ENCODE assay signal across 22 cellular contexts in genomic region chr2:161981679-161982300, GRCh38.
DNase-seq lines count a peak whose midpoint lies in the region; ATAC-seq and TF ChIP-seq lines count a peak whose summit lies in the region.
"Had no signal": no experiment of that assay in that cellular context is flagged by ENCODE, and none has a peak within 500 bp of the region (broad histone marks: within the 10 kb centered on the region; RNA-seq: fewer than 3 reads in every experiment).

No MANE protein-coding gene starts in this region.

- no peak overlapping the region for H4K5ac ChIP-seq in IMR-90 (ENCODE audit: low read depth, low read length)

- H3K56ac ChIP-seq in IMR-90 (ENCODE audit: extremely low read depth, insufficient read depth, low read length) = no peak overlapping the region

- H3K27me3 ChIP-seq in SK-N-SH (ENCODE audit: insufficient read depth) (no peaks in the 10 kb centered on the region; the same call in 1 of the 2 replicates), IMR-90 (ENCODE audit: control insufficient read depth, insufficient read depth, low read length) (no peaks in the 10 kb centered on the region), PC-3 (ENCODE audit: low read length) (no peaks in the 10 kb centered on the region), duodenal mucosa (ENCODE audit: control insufficient read depth in 1 of 2, insufficient read depth in 2 of 2, low read length in 2 of 2) (no peaks in the 10 kb centered on the region)
- H3K27me3 ChIP-seq: esophagus squamous epithelium, suprapubic skin, vagina had no signal

- no peak overlapping the region; the same call in 1 of the 2 replicates for H2BK120ac ChIP-seq in IMR-90 (ENCODE audit: low read depth, low read length)

- WGBS in SK-N-SH (ENCODE audit: low lambda C conversion rate) = 24% methylated on average over 10 of the region's 10 CpGs
- no CpG with 5 or more reads among the region's 10 CpGs for WGBS in IMR-90 (ENCODE audit: extremely low coverage in 2 of 2, insufficient read length in 1 of 2), 2 experiments

- no peaks in the 10 kb centered on the region for H3K9me3 ChIP-seq in SK-N-SH
- no peaks in the 10 kb centered on the region for H3K9me3 ChIP-seq in IMR-90 (ENCODE audit: control insufficient read depth, insufficient read depth, low read length)
- no peaks in the 10 kb centered on the region for H3K9me3 ChIP-seq in PC-3 (ENCODE audit: low read length)
- H3K9me3 ChIP-seq in duodenal mucosa (ENCODE audit: control insufficient read depth in 1 of 2, low read length in 2 of 2) = no peaks in the 10 kb centered on the region
- H3K9me3 ChIP-seq: A549; BLaER1 treated with 17β-estradiol and CSF1 and Interleukin-3, amounts not matched to agents 10 nM and 100 nM; esophagus squamous epithelium; suprapubic skin; vagina had no signal

- no peak for TF ChIP-seq EP300 in SK-N-SH (IDR thresholded peaks at IDR 0.05; ENCODE audit: borderline replicate concordance in 1 of 2, low read depth in 1 of 2, low read length in 1 of 2)

- no peak overlapping the region for H2AFZ ChIP-seq in SK-N-SH (ENCODE audit: low read depth)
- H2AFZ ChIP-seq in IMR-90 (replicated peaks; ENCODE audit: low read length, poor library complexity) = no peak overlapping the region
- no peak overlapping the region for H2AFZ ChIP-seq in PC-3 (ENCODE audit: low read length)

- no peak overlapping the region for H3K4me2 ChIP-seq in SK-N-SH
- H3K4me2 ChIP-seq in IMR-90 (ENCODE audit: low read depth, low read length) = no peak overlapping the region
- H3K4me2 ChIP-seq in PC-3 (ENCODE audit: low read length) = no peak overlapping the region
- H3K4me2 ChIP-seq: A549 had no signal

- TF ChIP-seq RAD21 in SK-N-SH (IDR thresholded peaks at IDR 0.05; ENCODE audit: low read length) (no peak), IMR-90 (IDR thresholded peaks at IDR 0.05; ENCODE audit: low read length) (no peak)

- H4K20me1 ChIP-seq in SK-N-SH (ENCODE audit: insufficient read depth) = no peaks in the 10 kb centered on the region
- no peaks in the 10 kb centered on the region for H4K20me1 ChIP-seq in IMR-90 (ENCODE audit: insufficient read depth, low read length)
- no peaks in the 10 kb centered on the region for H4K20me1 ChIP-seq in PC-3 (ENCODE audit: low read length)
- H4K20me1 ChIP-seq: BLaER1 treated with 17β-estradiol and CSF1 and Interleukin-3, amounts not matched to agents 10 nM and 100 nM had no signal

- H3K4me1 ChIP-seq in SK-N-SH (ENCODE audit: control insufficient read depth in 1 of 2, insufficient read depth in 2 of 2, low read depth in 1 of 2, low read length in 1 of 2) = no peaks in the 10 kb centered on the region
- peaks cover 5% of the 10 kb centered on the region for H3K4me1 ChIP-seq in IMR-90 (ENCODE audit: control insufficient read depth, insufficient read depth, low read length)
- peaks cover 38% of the 10 kb centered on the region for H3K4me1 ChIP-seq in PC-3 (ENCODE audit: insufficient read depth, low read length)
- peaks cover 16 to 24% of the 10 kb centered on the region in 2 donors for H3K4me1 ChIP-seq in duodenal mucosa (ENCODE audit: control insufficient read depth in 1 of 2, insufficient read depth in 2 of 2, low read length in 2 of 2)
- H3K4me1 ChIP-seq: A549, esophagus squamous epithelium, suprapubic skin, vagina had no signal

- H3K14ac ChIP-seq in IMR-90 (replicated peaks; ENCODE audit: low read depth, low read length) = no peak overlapping the region

- H2BK5ac ChIP-seq in IMR-90 (ENCODE audit: low read depth, low read length, poor library complexity, severe bottlenecking) = no peak overlapping the region

- H3K4ac ChIP-seq in IMR-90 (ENCODE audit: low read depth, low read length) = no peak overlapping the region; the same call in 1 of the 2 replicates

- intact Hi-C loops in IMR-90 (cut with micrococcal nuclease) = no loop called here
- intact Hi-C loops in PC-3 (cut with micrococcal nuclease) = no loop called here

- no peak overlapping the region for H3K23ac ChIP-seq in IMR-90 (ENCODE audit: low read depth, low read length)

- H3K9me2 ChIP-seq in SK-N-SH = no peaks in the 10 kb centered on the region
- no peaks in the 10 kb centered on the region for H3K9me2 ChIP-seq in PC-3 (replicated peaks; ENCODE audit: low read length)

- no peak for ATAC-seq in SK-N-SH treated with all-trans-retinoic acid at 6 μM for 48 hours
- ATAC-seq in IMR-90 (ENCODE audit: low read depth) = no peak
- 0 out of 2 replicates have a peak, but pooled peaks have one; percentile 29 for ATAC-seq in PC-3
- no peak for ATAC-seq in HG02588 (IDR thresholded peaks at IDR 0.05; ENCODE audit: unreplicated experiment)
- ATAC-seq: A549, Panc1 had no signal

- H3F3A ChIP-seq in SK-N-SH (replicated peaks; ENCODE audit: insufficient read depth) = no peaks in the 10 kb centered on the region
- H3F3A ChIP-seq in PC-3 (ENCODE audit: low read length, unreplicated experiment) = no peaks in the 10 kb centered on the region

- no peak overlapping the region for H3K18ac ChIP-seq in IMR-90 (ENCODE audit: low read depth, low read length)

- no peak overlapping the region for H3K9ac ChIP-seq in SK-N-SH
- H3K9ac ChIP-seq in IMR-90 (ENCODE audit: low read depth, low read length) = no peak overlapping the region
- no peak overlapping the region for H3K9ac ChIP-seq in PC-3 (ENCODE audit: low read length)
- H3K9ac ChIP-seq in duodenal mucosa (ENCODE audit: low read depth in 1 of 2, low read length in 2 of 2) = no peak overlapping the region
- H3K9ac ChIP-seq: BLaER1 treated with 17β-estradiol and CSF1 and Interleukin-3, amounts not matched to agents 10 nM and 100 nM had no signal

- BruUV-seq in IMR-90 (replicated peaks; lab: Mats Ljungman, UMichigan) = no TSS peak
- no TSS peak for BruUV-seq in PC-3 (replicated peaks; lab: Mats Ljungman, UMichigan)

- no peaks in the 10 kb centered on the region for H3K36me3 ChIP-seq in SK-N-SH (replicated peaks in 1 of 2; ENCODE audit: control insufficient read depth in 1 of 2, insufficient read depth in 2 of 2, low read length in 1 of 2)
- H3K36me3 ChIP-seq in IMR-90 (ENCODE audit: control insufficient read depth, insufficient read depth, low read length) = no peaks in the 10 kb centered on the region
- no peaks in the 10 kb centered on the region for H3K36me3 ChIP-seq in PC-3 (ENCODE audit: low read depth, low read length)
- H3K36me3 ChIP-seq in duodenal mucosa (ENCODE audit: control insufficient read depth in 1 of 2, insufficient read depth in 2 of 2, low read length in 2 of 2) = no peaks in the 10 kb centered on the region
- H3K36me3 ChIP-seq: BLaER1 treated with 17β-estradiol and CSF1 and Interleukin-3, amounts not matched to agents 10 nM and 100 nM; esophagus squamous epithelium; suprapubic skin; vagina had no signal

- no peak for TF ChIP-seq POLR2A in IMR-90 (IDR thresholded peaks at IDR 0.05; ENCODE audit: low read depth, low read length)

- H4K8ac ChIP-seq in IMR-90 (ENCODE audit: low read depth in 2 of 2, low read length in 2 of 2) = no peak overlapping the region

- no peak overlapping the region for H3K4me3 ChIP-seq in SK-N-SH (ENCODE audit: low read depth in 2 of 2, low read length in 1 of 2)
- H3K4me3 ChIP-seq in IMR-90 (ENCODE audit: insufficient read depth, low read depth, low read length) = no peak overlapping the region
- no peak overlapping the region for H3K4me3 ChIP-seq in PC-3 (ENCODE audit: low read length)
- peak overlapping the region; percentile 18 to 40 for H3K4me3 ChIP-seq in duodenal mucosa (ENCODE audit: low read depth in 1 of 2, low read length in 2 of 2)
- H3K4me3 ChIP-seq: A549; BLaER1 treated with 17β-estradiol and CSF1 and Interleukin-3, amounts not matched to agents 10 nM and 100 nM; esophagus squamous epithelium; skin epidermis; suprapubic skin; vagina had no signal

- in situ Hi-C loops in IMR-90 (cut with MboI; ENCODE audit: low sequenced_read_pairs) = loop anchor here (25.0 kb wide), 1 partner anchor 331 kb away; the partner anchor contains the start of gene IFIH1

- H3K9me1 ChIP-seq in IMR-90 (ENCODE audit: insufficient read depth, low read length) = 0 out of 2 replicates have a peak, but pooled peaks cover 3% of the 10 kb centered on the region

- no peak overlapping the region for H2AK9ac ChIP-seq in IMR-90 (replicated peaks; ENCODE audit: low read depth, low read length, poor library complexity)

- 0 out of 2 replicates have a peak overlapping the region, but pooled peaks have one; percentile 50 for H2AK5ac ChIP-seq in IMR-90 (ENCODE audit: low read depth, low read length)

- dilution Hi-C loops in IMR-90 (cut with HindIII; ENCODE audit: low sequenced_read_pairs, unreplicated experiment) = no loop called here

- no peak overlapping the region for H4K91ac ChIP-seq in IMR-90 (ENCODE audit: insufficient read depth, low read depth, low read length)

- H3K79me1 ChIP-seq in IMR-90 (ENCODE audit: low read depth in 1 of 2, low read length in 2 of 2) = no peaks in the 10 kb centered on the region

- no peak for DNase-seq in SK-N-SH
- no peak for DNase-seq in IMR-90
- no peak for DNase-seq in PC-3
- no peak for DNase-seq in activated naive CD4-positive, alpha-beta T cell (lab: John Stamatoyannopoulos, UW)
- no peak for DNase-seq in NCI-H446 treated with DMSO at 0.1 percent for 48 hours (lab: John Stamatoyannopoulos, UW)
- DNase-seq: anterior cingulate cortex; central memory CD4-positive, alpha-beta T cell; effector memory CD4-positive, alpha-beta T cell; esophagus squamous epithelium; KG1; NCI-H2107; stimulated activated CD4-positive, alpha-beta T cell treated with anti-CD3 and anti-CD28 coated beads, Interleukin-4, amount 100 ng/mL, for 24 hours; T1000 had no signal

- H2BK20ac ChIP-seq in IMR-90 (ENCODE audit: low read depth, low read length) = peak overlapping the region; percentile 43; the same call in 1 of the 2 replicates

- H3K79me2 ChIP-seq in SK-N-SH (ENCODE audit: insufficient read depth) (no peaks in the 10 kb centered on the region), PC-3 (ENCODE audit: low read length) (no peaks in the 10 kb centered on the region)

- H3K27ac ChIP-seq in SK-N-SH (ENCODE audit: low read depth in 2 of 2, low read length in 1 of 2) = no peak overlapping the region
- H3K27ac ChIP-seq in IMR-90 (ENCODE audit: insufficient read depth, low read length) = no peak overlapping the region
- H3K27ac ChIP-seq in PC-3 (ENCODE audit: low read length) = peak overlapping the region; percentile 31; the same call in 1 of the 2 replicates
- no peak overlapping the region for H3K27ac ChIP-seq in duodenal mucosa (ENCODE audit: low read depth, low read length)
- H3K27ac ChIP-seq: A549; BLaER1 treated with 17β-estradiol and CSF1 and Interleukin-3, amounts not matched to agents 10 nM and 100 nM; esophagus squamous epithelium; skin epidermis; suprapubic skin; vagina had no signal

- TF ChIP-seq CTCF in SK-N-SH (IDR thresholded peaks at IDR 0.05) (no peak), IMR-90 (conservative IDR thresholded peaks at IDR 0.05; ENCODE audit: low read depth, low read length) (no peak), PC-3 (conservative IDR thresholded peaks at IDR 0.05; ENCODE audit: low read depth, low read length) (no peak)

- CTCF ChIA-PET in SK-N-SH (lab: Yijun Ruan, JAX) (no interaction called here), IMR-90 (lab: Yijun Ruan, JAX) (no interaction called here), PC-3 (lab: Charles Lee) (no interaction called here)

- POLR2A ChIA-PET in SK-N-SH (lab: Yijun Ruan, JAX) = no interaction called here
- POLR2A ChIA-PET in IMR-90 (lab: Charles Lee; ENCODE audit: unreplicated experiment) = no interaction called here
- POLR2A ChIA-PET in PC-3 (lab: Charles Lee; ENCODE audit: unreplicated experiment) = interaction anchor here (0.6 kb wide), 1 partner anchor 9 kb away, joined by 3 read pairs; no protein-coding TSS in a partner anchor

- no peak overlapping the region for H2BK15ac ChIP-seq in IMR-90 (ENCODE audit: low read depth, low read length)

Comparison
In these comparisons a context has a peak if more than half of its experiments do, and no peak if none do; other contexts are left out.
1. H3K4me3 ChIP-seq: peak in duodenal mucosa (2 of 2); none in SK-N-SH (0 of 2), IMR-90 (single experiment) and PC-3 (single experiment).